27 cellular contexts compared by ENCODE assay signal in the genomic region with DNA sequence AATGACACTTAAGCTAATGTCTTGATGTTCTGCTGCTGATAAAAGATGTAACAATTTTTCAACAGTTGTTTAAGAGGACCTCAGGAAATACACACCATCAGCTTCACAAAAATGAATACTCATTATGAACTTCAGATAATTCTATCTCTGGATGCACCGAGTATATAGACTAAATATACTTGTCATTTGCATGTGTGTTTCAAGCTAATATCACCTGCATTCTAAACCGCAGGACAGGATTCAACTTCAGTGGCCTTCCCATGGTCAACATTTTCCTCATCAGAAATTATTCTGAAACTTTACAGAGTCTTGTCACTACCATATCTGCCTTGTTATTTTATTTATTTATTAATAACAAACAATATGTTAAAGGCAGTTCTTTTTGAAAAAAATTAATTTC.
"Had no signal": no experiment of that assay in that cellular context is flagged by ENCODE, and none has a peak within 500 bp of the region (broad histone marks: within the 10 kb centered on the region; RNA-seq: fewer than 3 reads in every experiment).

No MANE protein-coding gene starts in this region.

- H3K9ac ChIP-seq: neural progenitor cell, parathyroid adenoma had no signal

- H3K36me3 Mint-ChIP-seq: neural progenitor cell; stimulated activated effector memory CD8-positive, alpha-beta T cell treated with anti-CD3 and anti-CD28 coated beads, Interleukin-12 subunit alpha, Interleukin-12 subunit beta, amount 100 ng/mL, for 72 hours; stimulated activated naive B cell treated with anti-CD40 and anti-IgM and Interleukin-4, amounts not matched to agents 10 μg/mL and 1 μg/mL and 100 μg/mL, for 72 hours had no signal

- H3K4me1 ChIP-seq: neural progenitor cell, parathyroid adenoma, psoas muscle, right lobe of liver, sigmoid colon, stomach, thyroid gland, tibial nerve, upper lobe of left lung, vagina had no signal

- ATAC-seq: psoas muscle; right cardiac atrium; right lobe of liver; stimulated activated effector memory CD8-positive, alpha-beta T cell treated with anti-CD3 and anti-CD28 coated beads, Interleukin-12 subunit alpha, Interleukin-12 subunit beta, amount 100 ng/mL, for 72 hours; stimulated activated naive B cell treated with anti-CD40 and anti-IgM and Interleukin-4, amounts not matched to agents 10 μg/mL and 1 μg/mL and 100 μg/mL, for 72 hours had no signal

- H3K27ac Mint-ChIP-seq: nephron; neural progenitor cell; progenitor cell of endocrine pancreas; stimulated activated effector memory CD8-positive, alpha-beta T cell treated with anti-CD3 and anti-CD28 coated beads, Interleukin-12 subunit alpha, Interleukin-12 subunit beta, amount 100 ng/mL, for 72 hours; stimulated activated naive B cell treated with anti-CD40 and anti-IgM and Interleukin-4, amounts not matched to agents 10 μg/mL and 1 μg/mL and 100 μg/mL, for 72 hours; stimulated activated naive CD8-positive, alpha-beta T cell treated with anti-CD3 and anti-CD28 coated beads, Interleukin-15, Interleukin-2, amounts not matched to agents 100 ng/mL and 50 ng/mL, for 24 hours had no signal

- H3K4me2 ChIP-seq: neural progenitor cell had no signal

- H3K4me1 Mint-ChIP-seq: nephron; stimulated activated naive B cell treated with anti-CD40 and anti-IgM and Interleukin-4, amounts not matched to agents 10 μg/mL and 1 μg/mL and 100 μg/mL, for 72 hours had no signal

- H3K27me3 Mint-ChIP-seq: progenitor cell of endocrine pancreas; stimulated activated naive B cell treated with anti-CD40 and anti-IgM and Interleukin-4, amounts not matched to agents 10 μg/mL and 1 μg/mL and 100 μg/mL, for 72 hours; stimulated activated naive CD8-positive, alpha-beta T cell treated with anti-CD3 and anti-CD28 coated beads, Interleukin-15, Interleukin-2, amounts not matched to agents 100 ng/mL and 50 ng/mL, for 24 hours had no signal

- H3K9me3 Mint-ChIP-seq: nephron; neural progenitor cell; stimulated activated naive CD8-positive, alpha-beta T cell treated with anti-CD3 and anti-CD28 coated beads, Interleukin-15, Interleukin-2, amounts not matched to agents 100 ng/mL and 50 ng/mL, for 24 hours had no signal

- H3K4me3 Mint-ChIP-seq: nephron; neural progenitor cell; stimulated activated effector memory CD8-positive, alpha-beta T cell treated with anti-CD3 and anti-CD28 coated beads, Interleukin-12 subunit alpha, Interleukin-12 subunit beta, amount 100 ng/mL, for 72 hours; stimulated activated naive B cell treated with anti-CD40 and anti-IgM and Interleukin-4, amounts not matched to agents 10 μg/mL and 1 μg/mL and 100 μg/mL, for 72 hours; stimulated activated naive CD8-positive, alpha-beta T cell treated with anti-CD3 and anti-CD28 coated beads, Interleukin-15, Interleukin-2, amounts not matched to agents 100 ng/mL and 50 ng/mL, for 24 hours had no signal

- H2AFZ ChIP-seq: neural progenitor cell, parathyroid adenoma had no signal

- H3K27ac ChIP-seq: neural progenitor cell, ovary, parathyroid adenoma, psoas muscle, right lobe of liver, sigmoid colon, stomach, thoracic aorta, thyroid gland, tibial nerve, upper lobe of left lung, vagina had no signal

- H3K4me3 ChIP-seq: neural progenitor cell, ovary, psoas muscle, right lobe of liver, sigmoid colon, stomach, thoracic aorta, thyroid gland, tibial nerve, upper lobe of left lung, vagina had no signal

- H3K9me3 ChIP-seq: ovary, psoas muscle, right lobe of liver, sigmoid colon, stomach, thoracic aorta, thyroid gland, tibial nerve, upper lobe of left lung, vagina had no signal

- DNase-seq: occipital lobe; ovary; posterior cingulate gyrus; psoas muscle; right cardiac atrium; right lobe of liver; sigmoid colon; small intestine; stimulated activated CD4-positive, alpha-beta T cell treated with anti-CD3 and anti-CD28 coated beads, Interleukin-15, amount 100 ng/mL, for 24 hours; stimulated activated CD4-positive, alpha-beta T cell treated with anti-CD3 and anti-CD28 coated beads, Interleukin-2, amount 100 ng/mL, for 24 hours; stimulated activated CD4-positive, alpha-beta T cell treated with anti-CD3 and anti-CD28 coated beads, Interleukin-2, amount 100 ng/mL, for 48 hours; stimulated activated CD4-positive, alpha-beta T cell treated with anti-CD3 and anti-CD28 coated beads, Interleukin-4, amount 100 ng/mL, for 24 hours; stimulated activated naive B cell treated with anti-CD40 and anti-IgM and Interleukin-4, amounts not matched to agents 10 μg/mL and 1 μg/mL and 100 μg/mL, for 72 hours; stimulated activated naive CD4-positive, alpha-beta T cell treated with Interleukin-2 at 50 U/mL for 16 hours; stomach; thyroid gland; trophoblast cell; upper lobe of left lung had no signal

- H3K36me3 ChIP-seq: neural progenitor cell, ovary, right lobe of liver, sigmoid colon, stomach, thoracic aorta, thyroid gland, tibial nerve, upper lobe of left lung, vagina had no signal

- H3K27me3 ChIP-seq: neural progenitor cell, ovary, right lobe of liver, sigmoid colon, stomach, thyroid gland, tibial nerve, upper lobe of left lung, vagina had no signal

- H3K79me2 ChIP-seq: parathyroid adenoma had no signal
